8 cellular contexts compared by ENCODE assay signal in the genomic region with DNA sequence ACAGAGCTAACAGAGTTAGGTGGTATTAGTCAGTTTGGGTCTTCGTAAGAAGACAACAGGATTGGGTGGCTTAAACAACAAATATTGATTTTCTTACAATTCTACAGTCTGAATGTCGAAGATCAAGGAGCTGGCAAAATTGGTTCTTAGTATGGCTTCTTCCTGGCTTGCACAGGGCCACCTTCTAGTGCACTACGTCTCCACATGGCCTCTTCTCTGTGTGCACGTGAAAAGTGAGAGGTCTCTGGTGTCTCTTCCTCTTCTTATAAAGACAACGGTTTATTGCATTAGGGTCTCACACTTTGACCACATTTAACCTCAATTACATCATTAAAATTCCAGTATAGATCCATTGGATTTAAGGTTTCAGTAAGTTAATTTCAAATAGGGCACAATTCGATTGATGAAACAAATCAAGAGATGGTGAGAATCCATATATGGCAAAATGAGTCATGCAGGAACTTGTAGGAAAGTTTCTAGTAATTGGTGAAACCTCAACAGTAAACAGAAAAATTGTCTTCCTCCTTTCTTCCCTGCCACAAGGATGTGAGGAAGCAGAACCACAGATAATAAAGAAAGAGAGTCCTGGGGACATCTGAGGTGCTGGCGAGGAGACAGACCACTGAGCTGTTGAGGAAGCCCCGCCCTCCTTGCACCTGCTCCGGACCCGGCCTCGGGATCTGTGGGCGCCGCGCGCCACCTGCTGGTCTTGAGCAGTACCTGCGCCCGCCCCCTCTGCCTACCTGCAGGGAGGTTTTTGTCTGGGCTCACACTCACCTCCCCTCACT.
A peak's percentile ranks its signal among the peaks of the same experiment; 100 is the strongest.
DNase-seq lines count a peak whose midpoint lies in the region; ATAC-seq and TF ChIP-seq lines count a peak whose summit lies in the region.

No MANE protein-coding gene starts in this region.

- no peak for ATAC-seq in psoas muscle
- no peak for ATAC-seq in HG03095 (IDR thresholded peaks at IDR 0.05; ENCODE audit: unreplicated experiment)
- no peak for ATAC-seq in HG03378 (IDR thresholded peaks at IDR 0.05; ENCODE audit: unreplicated experiment)

- WGBS in psoas muscle, 3 donors, result 27 to 36% (median 28%) methylated on average over 17 of the region's 17 CpGs

- H3K4me3 ChIP-seq in CD8-positive, alpha-beta memory T cell (ENCODE audit: low read length), result no peak overlapping the region
- H3K4me3 ChIP-seq in colonic mucosa, result no peak overlapping the region
- H3K4me3 ChIP-seq in psoas muscle, result no peak overlapping the region

- H3K9ac ChIP-seq in colonic mucosa (ENCODE audit: low read depth in 2 of 2, low read length in 2 of 2), result no peak overlapping the region

- peak overlapping the region in 6 of 7 donors; percentile 27 to 72 (median 41) for H3K4me3 Mint-ChIP-seq in CD8-positive, alpha-beta memory T cell

- CTCF ChIA-PET in CD8-positive, alpha-beta memory T cell (lab: Charles Lee), result interaction anchor here (1.0 to 1.9 kb wide), 5 partner anchors 12 to 116 kb away, joined by 3 to 6 read pairs (median 3); no protein-coding TSS in a partner anchor

- TF ChIP-seq CTCF in GM20000 (IDR thresholded peaks at IDR 0.05; ENCODE audit: extremely low read depth, missing control alignments), result peak; percentile 93
- TF ChIP-seq CTCF in colonic mucosa (IDR thresholded peaks at IDR 0.05), result peak; percentile 55
- TF ChIP-seq CTCF in psoas muscle (IDR thresholded peaks at IDR 0.05), result peak; percentile 11

- H3K27me3 ChIP-seq in CD8-positive, alpha-beta memory T cell (ENCODE audit: insufficient read depth, low read length, poor library complexity, severe bottlenecking), result no peaks in the 10 kb centered on the region
- H3K27me3 ChIP-seq in colonic mucosa (no peaks in the 10 kb centered on the region), psoas muscle (ENCODE audit: insufficient read depth in 3 of 3, low read length in 2 of 3) (no peaks in the 10 kb centered on the region)

- H3K27me3 Mint-ChIP-seq in CD8-positive, alpha-beta memory T cell, result peaks cover 6 to 9% of the 10 kb centered on the region in 2 donors

- H3K4me1 ChIP-seq in CD8-positive, alpha-beta memory T cell (ENCODE audit: insufficient read depth, low read length), result peaks cover 17% of the 10 kb centered on the region
- H3K4me1 ChIP-seq in colonic mucosa, result no peaks in the 10 kb centered on the region
- H3K4me1 ChIP-seq in psoas muscle, result no peaks in the 10 kb centered on the region

- no peak overlapping the region for H3K27ac ChIP-seq in CD8-positive, alpha-beta memory T cell (ENCODE audit: low read depth, low read length)
- H3K27ac ChIP-seq in colonic mucosa, result no peak overlapping the region
- no peak overlapping the region for H3K27ac ChIP-seq in psoas muscle

- POLR2A ChIA-PET in CD8-positive, alpha-beta memory T cell (lab: Charles Lee), result no interaction called here

- peak overlapping the region in 2 of 8 donors; percentile 27 to 59 for H3K27ac Mint-ChIP-seq in CD8-positive, alpha-beta memory T cell

- H3K36me3 Mint-ChIP-seq in CD8-positive, alpha-beta memory T cell, result no peaks in the 10 kb centered on the region

- peak; percentile 60 to 79 (median 65) for DNase-seq in CD8-positive, alpha-beta memory T cell
- peak; percentile 83 for DNase-seq in GM20000 (ENCODE audit: low spot score)
- DNase-seq in NCI-H146 (lab: John Stamatoyannopoulos, UW), result peak; percentile 88
- peak; percentile 45 for DNase-seq in activated CD4-positive, CD25-positive, alpha-beta regulatory T cell treated with anti-CD3 and anti-CD28 coated beads, Interleukin-2, amount 50 U/mL, for 16 hours (ENCODE audit: low read depth, low spot score)
- DNase-seq in colonic mucosa, result peak; percentile 57
- DNase-seq in psoas muscle, result peak in 1 of 2 donors; percentile 50

- H3K36me3 ChIP-seq in CD8-positive, alpha-beta memory T cell (ENCODE audit: insufficient read depth, low read length), result no peaks in the 10 kb centered on the region
- H3K36me3 ChIP-seq in colonic mucosa (no peaks in the 10 kb centered on the region), psoas muscle (ENCODE audit: insufficient read depth in 1 of 2, low read depth in 1 of 2) (no peaks in the 10 kb centered on the region)

- intact Hi-C loops in colonic mucosa (cut with DNase I) (no loop called here), psoas muscle (cut with DNase I) (no loop called here)

- H3K9me3 ChIP-seq in CD8-positive, alpha-beta memory T cell (ENCODE audit: low read length), result no peaks in the 10 kb centered on the region
- H3K9me3 ChIP-seq in colonic mucosa (no peaks in the 10 kb centered on the region), psoas muscle (no peaks in the 10 kb centered on the region)

- peaks cover 9 to 18% (median 15%) of the 10 kb centered on the region in 3 donors for H3K4me1 Mint-ChIP-seq in CD8-positive, alpha-beta memory T cell

- no peaks in the 10 kb centered on the region for H3K9me3 Mint-ChIP-seq in CD8-positive, alpha-beta memory T cell

Comparison
In these comparisons a context has a peak if more than half of its experiments do, and no peak if none do; other contexts are left out.
1. CTCF ChIP-seq: peak in every context shown above with its lines; median percentile 93 in GM20000; 55 in colonic mucosa; 11 in psoas muscle.